12 cellular contexts compared by ENCODE assay signal in the genomic region with DNA sequence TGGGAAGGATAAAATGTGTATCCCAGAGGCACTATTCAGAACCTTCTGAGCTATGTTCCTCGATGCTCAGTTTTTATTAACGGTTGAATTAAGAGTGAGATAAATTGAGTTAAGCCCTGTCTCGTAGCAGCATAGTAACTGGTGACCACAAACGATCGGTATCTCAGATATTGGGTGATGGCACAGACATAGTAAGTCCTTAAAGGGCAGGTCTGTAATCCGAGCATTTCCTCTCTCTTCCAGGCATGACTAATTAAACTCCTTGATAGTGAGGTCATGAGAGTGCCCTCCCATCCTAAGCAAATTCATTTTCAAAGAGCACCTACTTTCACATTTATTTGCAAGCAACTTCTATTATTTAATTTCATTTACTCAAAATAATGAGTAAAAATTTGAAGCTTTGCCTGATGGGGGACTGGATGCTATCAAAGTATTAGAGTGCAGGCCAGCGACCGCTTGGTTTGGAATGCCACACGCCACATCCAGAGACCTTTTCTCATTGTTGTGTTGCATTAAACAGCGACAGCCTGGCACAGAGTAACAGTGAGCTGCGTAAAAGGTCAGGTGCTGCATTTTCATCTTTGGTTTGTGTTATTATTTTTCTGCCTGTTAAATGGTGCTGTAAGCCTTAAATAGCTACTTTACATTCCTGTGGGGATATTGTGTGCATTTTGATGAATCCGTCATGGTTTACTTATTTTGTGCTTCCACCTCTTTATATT.
DNase-seq lines count a peak whose midpoint lies in the region; ATAC-seq and TF ChIP-seq lines count a peak whose summit lies in the region.
"Had no signal": no experiment of that assay in that cellular context is flagged by ENCODE, and none has a peak within 500 bp of the region (broad histone marks: within the 10 kb centered on the region; RNA-seq: fewer than 3 reads in every experiment).

No MANE protein-coding gene starts in this region.

- peaks cover 2 to 17% (median 10%) of the 10 kb centered on the region in 8 donors for H3K9me3 Mint-ChIP-seq in CD4-positive, alpha-beta memory T cell

- H3K4me3 ChIP-seq in heart right ventricle (peak overlapping the region in 3 of 10 donors; percentile 2 to 20 (median 7)), right atrium auricular region (no peak overlapping the region), SJCRH30 (peak overlapping the region; percentile 59), hepatocyte (no peak overlapping the region)
- no peak overlapping the region for H3K4me3 ChIP-seq in CD4-positive, alpha-beta memory T cell (ENCODE audit: low read length in 2 of 2)
- H3K4me3 ChIP-seq: upper lobe of right lung had no signal

- H3K27ac ChIP-seq in heart right ventricle, result peak overlapping the region in 2 of 10 donors; percentile 13 to 33
- H3K27ac ChIP-seq in right atrium auricular region, result no peak overlapping the region
- H3K27ac ChIP-seq in SJCRH30, result peak overlapping the region; percentile 99
- no peak overlapping the region for H3K27ac ChIP-seq in hepatocyte
- H3K27ac ChIP-seq in CD4-positive, alpha-beta memory T cell (ENCODE audit: low read depth, low read length), result no peak overlapping the region
- H3K27ac ChIP-seq: upper lobe of right lung had no signal

- H3K4me2 ChIP-seq in hepatocyte, result peak overlapping the region; percentile 21

- H3K9me2 ChIP-seq in hepatocyte (replicated peaks; ENCODE audit: insufficient read depth), result no peaks in the 10 kb centered on the region

- no peaks in the 10 kb centered on the region for H3K27me3 ChIP-seq in heart right ventricle
- H3K27me3 ChIP-seq in right atrium auricular region, result no peaks in the 10 kb centered on the region
- H3K27me3 ChIP-seq in SJCRH30, result no peaks in the 10 kb centered on the region
- H3K27me3 ChIP-seq in hepatocyte, result no peaks in the 10 kb centered on the region
- H3K27me3 ChIP-seq in CD4-positive, alpha-beta memory T cell (ENCODE audit: insufficient read depth, low read length), result no peaks in the 10 kb centered on the region
- H3K27me3 ChIP-seq: upper lobe of right lung had no signal

- H3K9me3 ChIP-seq in heart right ventricle (no peaks in the 10 kb centered on the region), right atrium auricular region (no peaks in the 10 kb centered on the region), SJCRH30 (replicated peaks) (no peaks in the 10 kb centered on the region), hepatocyte (ENCODE audit: low read depth) (no peaks in the 10 kb centered on the region)
- no peaks in the 10 kb centered on the region for H3K9me3 ChIP-seq in CD4-positive, alpha-beta memory T cell (ENCODE audit: control insufficient read depth in 1 of 2, low read length in 2 of 2)
- H3K9me3 ChIP-seq: upper lobe of right lung had no signal

- H3K4me3 Mint-ChIP-seq in CD4-positive, alpha-beta memory T cell, result no peak overlapping the region
- H3K4me3 Mint-ChIP-seq: T-helper 2 cell treated with Interferon-gamma antibody and Interleukin-4, amounts not matched to agents 5 μg/mL and 100 μg/mL, for 36 hours had no signal

- no peaks in the 10 kb centered on the region for H3K4me1 Mint-ChIP-seq in CD4-positive, alpha-beta memory T cell

- no peaks in the 10 kb centered on the region for H3K27me3 Mint-ChIP-seq in CD4-positive, alpha-beta memory T cell

- peaks cover 0 to 28% (median 0%) of the 10 kb centered on the region in 9 donors for H3K4me1 ChIP-seq in heart right ventricle
- H3K4me1 ChIP-seq in right atrium auricular region, result no peaks in the 10 kb centered on the region
- H3K4me1 ChIP-seq in SJCRH30, result peaks cover 47% of the 10 kb centered on the region
- H3K4me1 ChIP-seq in hepatocyte (ENCODE audit: insufficient read depth), result no peaks in the 10 kb centered on the region
- no peaks in the 10 kb centered on the region for H3K4me1 ChIP-seq in CD4-positive, alpha-beta memory T cell (ENCODE audit: insufficient read depth, low read length)
- H3K4me1 ChIP-seq: upper lobe of right lung had no signal

- H3K79me2 ChIP-seq in hepatocyte, result peaks cover 11% of the 10 kb centered on the region

- no peak overlapping the region for H3K27ac Mint-ChIP-seq in CD4-positive, alpha-beta memory T cell
- H3K27ac Mint-ChIP-seq: T-helper 2 cell treated with Interferon-gamma antibody and Interleukin-4, amounts not matched to agents 5 μg/mL and 100 μg/mL, for 36 hours had no signal

- TF ChIP-seq CTCF in heart right ventricle (IDR thresholded peaks at IDR 0.05) (no peak), right atrium auricular region (IDR thresholded peaks at IDR 0.05) (no peak), hepatocyte (IDR thresholded peaks at IDR 0.05; ENCODE audit: poor library complexity) (no peak)

- no peaks in the 10 kb centered on the region for H3K36me3 Mint-ChIP-seq in CD4-positive, alpha-beta memory T cell

- ATAC-seq in heart right ventricle (peak in 6 of 8 donors; percentile 44 to 83 (median 70)), HG03135 (IDR thresholded peaks at IDR 0.05; ENCODE audit: unreplicated experiment) (no peak)
- ATAC-seq: left lobe of liver, upper lobe of right lung had no signal

- H3K36me3 ChIP-seq in heart right ventricle, result no peaks in the 10 kb centered on the region
- H3K36me3 ChIP-seq in right atrium auricular region, result no peaks in the 10 kb centered on the region
- peaks cover 6% of the 10 kb centered on the region; the same call in 1 of the 2 replicates for H3K36me3 ChIP-seq in SJCRH30
- no peaks in the 10 kb centered on the region for H3K36me3 ChIP-seq in hepatocyte (replicated peaks; ENCODE audit: insufficient read depth, low read depth)
- no peaks in the 10 kb centered on the region for H3K36me3 ChIP-seq in CD4-positive, alpha-beta memory T cell (ENCODE audit: insufficient read depth, low read length)
- H3K36me3 ChIP-seq: upper lobe of right lung had no signal

- no peaks in the 10 kb centered on the region for H4K20me1 ChIP-seq in hepatocyte (ENCODE audit: insufficient read depth, poor library complexity, severe bottlenecking)

- no peak for DNase-seq in heart right ventricle
- no peak for DNase-seq in right atrium auricular region (ENCODE audit: low spot score)
- DNase-seq in SJCRH30, result peak; percentile 87 to 96
- no peak for DNase-seq in hepatocyte (ENCODE audit: low spot score)
- DNase-seq in COLO668 (lab: John Stamatoyannopoulos, UW; ENCODE audit: unreplicated experiment), result no peak
- no peak for DNase-seq in AG08396 (ENCODE audit: low spot score)
- no peak for DNase-seq in CD4-positive, alpha-beta memory T cell
- DNase-seq: DMS79, upper lobe of right lung had no signal

- intact Hi-C loops in heart right ventricle (cut with DNase I), result no loop called here
- intact Hi-C loops in CD4-positive, alpha-beta memory T cell (cut with micrococcal nuclease), result no loop called here

- WGBS in heart right ventricle, 2 donors, result 45 to 49% methylated on average over 12 of the region's 12 CpGs
- 57% methylated on average over 12 of the region's 12 CpGs for WGBS in hepatocyte (ENCODE audit: low lambda C conversion rate, missing lambda C conversion rate)

- POLR2A ChIA-PET in CD4-positive, alpha-beta memory T cell (lab: Charles Lee; ENCODE audit: partially characterized antibody), result no interaction called here

- no peak overlapping the region for H2AFZ ChIP-seq in hepatocyte

- CTCF ChIA-PET in CD4-positive, alpha-beta memory T cell (lab: Charles Lee; ENCODE audit: partially characterized antibody), result no interaction called here

Comparison
In these comparisons a context has a peak if more than half of its experiments do, and no peak if none do; other contexts are left out.
1. DNase-seq: peak in SJCRH30 (2 of 2); none in heart right ventricle (0 of 2), right atrium auricular region (single experiment), hepatocyte (single experiment), COLO668 (single experiment), AG08396 (single experiment) and CD4-positive, alpha-beta memory T cell (0 of 5).